In the genomic region with DNA sequence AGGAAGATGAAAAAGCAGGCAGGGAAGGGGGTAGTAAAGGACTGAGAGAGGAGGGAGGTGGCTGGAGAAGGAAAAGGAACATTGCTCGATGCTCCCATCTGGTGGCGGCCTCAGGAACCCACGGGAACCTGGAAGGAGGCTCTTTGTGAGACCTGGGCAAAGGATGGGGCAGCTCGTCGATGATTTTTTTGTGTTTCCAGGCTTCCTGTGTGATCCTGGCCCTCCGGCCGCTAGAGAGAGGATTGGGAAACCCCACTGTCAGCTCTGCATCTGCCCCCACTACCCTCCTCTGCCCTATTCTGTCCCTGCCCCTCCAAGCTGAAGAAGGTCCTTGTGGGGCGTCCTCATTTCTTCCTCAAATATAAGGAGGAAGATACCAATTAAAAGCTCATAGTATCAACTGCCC, we compare ENCODE assay signal across 8 cellular contexts. TPM values are rescaled to one million over a fixed set of nuclear protein-coding genes. Genes with fewer than 3 reads are reported as not detected.
A peak's percentile ranks its signal among the peaks of the same experiment; 100 is the strongest.
DNase-seq lines count a peak whose midpoint lies in the region; ATAC-seq, FAIRE-seq and TF ChIP-seq lines count a peak whose summit lies in the region.

No MANE protein-coding gene starts in this region.

- no peaks in the 10 kb centered on the region for H3K9me3 Mint-ChIP-seq in activated CD4-positive, alpha-beta memory T cell treated with anti-CD3 and anti-CD28 coated beads, Interleukin-2, amount 10 ng/mL, durations not matched to agents 7 days and 5 days

- ATAC-seq in HG03280 (IDR thresholded peaks at IDR 0.05; ENCODE audit: unreplicated experiment) = no peak

- intact Hi-C loops in endothelial cell of umbilical vein (cut with micrococcal nuclease) = loop anchor here (1.0 kb wide), 4 partner anchors 25 to 360 kb away; partner anchors contain the start of gene SPATA20

- H3K4me3 Mint-ChIP-seq in activated CD4-positive, alpha-beta memory T cell treated with anti-CD3 and anti-CD28 coated beads, Interleukin-2, amount 10 ng/mL, durations not matched to agents 7 days and 5 days = no peak overlapping the region

- H3K4me3 ChIP-seq in HFF-Myc (replicated peaks; ENCODE audit: low read depth, low read length) = no peak overlapping the region
- H3K4me3 ChIP-seq in endothelial cell of umbilical vein (replicated peaks in 1 of 3; ENCODE audit: insufficient read depth in 1 of 3, low read depth in 1 of 3, low read length in 3 of 3) = no peak overlapping the region

- POLR2A ChIA-PET in activated CD4-positive, alpha-beta memory T cell treated with anti-CD3 and anti-CD28 coated beads, Interleukin-2, amount 10 ng/mL, durations not matched to agents 7 days and 5 days (lab: Charles Lee) = interaction anchor here (0.6 to 1.2 kb wide), 2 partner anchors 10 to 97 kb away, joined by 3 to 6 read pairs; no protein-coding TSS in a partner anchor
- POLR2A ChIA-PET in endothelial cell of umbilical vein (lab: Charles Lee) = interaction anchor here (0.6 kb wide), 1 partner anchor 31 kb away, joined by 3 read pairs; no protein-coding TSS in a partner anchor

- DNase-seq in CD1c-positive myeloid dendritic cell (ENCODE audit: extremely low spot score) (peak; percentile 73), HFF-Myc (ENCODE audit: extremely low read depth, low read depth) (peak; percentile 42), NCI-H748 treated with DMSO at 0.1 percent for 48 hours (lab: John Stamatoyannopoulos, UW) (peak; percentile 31), endothelial cell of umbilical vein (ENCODE audit: low read depth, low spot score) (peak; percentile 58), mucosa of gallbladder (ENCODE audit: low spot score) (peak; percentile 78)
- DNase-seq in activated CD4-positive, alpha-beta memory T cell treated with anti-CD3 and anti-CD28 coated beads, Interleukin-2, amount 10 ng/mL, durations not matched to agents 7 days and 5 days = peak; percentile 65

- H3K4me1 ChIP-seq in endothelial cell of umbilical vein (ENCODE audit: control insufficient read depth, extremely low read depth, insufficient read depth, low read length) = no peaks in the 10 kb centered on the region

- H3K4me2 ChIP-seq in endothelial cell of umbilical vein (ENCODE audit: insufficient read depth, low read length) = no peak overlapping the region

- H3K36me3 Mint-ChIP-seq in activated CD4-positive, alpha-beta memory T cell treated with anti-CD3 and anti-CD28 coated beads, Interleukin-2, amount 10 ng/mL, durations not matched to agents 7 days and 5 days (ENCODE audit: low read depth) = no peaks in the 10 kb centered on the region

- no peak overlapping the region for H3K9ac ChIP-seq in endothelial cell of umbilical vein (replicated peaks; ENCODE audit: extremely low read depth, insufficient read depth, low read length)

- no peak overlapping the region for H2AFZ ChIP-seq in endothelial cell of umbilical vein (ENCODE audit: low read depth, low read length)

- H3K4me1 Mint-ChIP-seq in activated CD4-positive, alpha-beta memory T cell treated with anti-CD3 and anti-CD28 coated beads, Interleukin-2, amount 10 ng/mL, durations not matched to agents 7 days and 5 days = no peaks in the 10 kb centered on the region

- no peaks in the 10 kb centered on the region for H3K27me3 Mint-ChIP-seq in activated CD4-positive, alpha-beta memory T cell treated with anti-CD3 and anti-CD28 coated beads, Interleukin-2, amount 10 ng/mL, durations not matched to agents 7 days and 5 days

- H3K27ac ChIP-seq in endothelial cell of umbilical vein (ENCODE audit: insufficient read depth, low read depth, low read length) = no peak overlapping the region
- peak overlapping the region; percentile 60 for H3K27ac ChIP-seq in temporal lobe (ENCODE audit: low read depth, low read length)

- H3K27me3 ChIP-seq in endothelial cell of umbilical vein (ENCODE audit: control insufficient read depth in 2 of 2, insufficient read depth in 2 of 2, low read length in 2 of 2) = no peaks in the 10 kb centered on the region

- no peak for TF ChIP-seq POLR2A in endothelial cell of umbilical vein (IDR thresholded peaks at IDR 0.05; ENCODE audit: low read depth, low read length)

- no peaks in the 10 kb centered on the region for H3K79me2 ChIP-seq in endothelial cell of umbilical vein (ENCODE audit: control insufficient read depth, insufficient read depth, low read length)

- H4K20me1 ChIP-seq in endothelial cell of umbilical vein (replicated peaks; ENCODE audit: control insufficient read depth, extremely low read depth, insufficient read depth, low read length) = no peaks in the 10 kb centered on the region

- peak; percentile 95 for FAIRE-seq in endothelial cell of umbilical vein (lab: Jason Lieb, UNC)

- no peaks in the 10 kb centered on the region for H3K9me3 ChIP-seq in endothelial cell of umbilical vein (replicated peaks; ENCODE audit: control insufficient read depth, insufficient read depth, low read length)

- H3K36me3 ChIP-seq in endothelial cell of umbilical vein (ENCODE audit: control insufficient read depth in 2 of 2, extremely low read depth in 1 of 2, insufficient read depth in 2 of 2, low read length in 2 of 2) = no peaks in the 10 kb centered on the region

- dilution Hi-C loops in endothelial cell of umbilical vein (cut with MboI; ENCODE audit: extremely low pct_ligation_motif_present, low sequenced_read_pairs) = no loop called here

- CTCF ChIA-PET in activated CD4-positive, alpha-beta memory T cell treated with anti-CD3 and anti-CD28 coated beads, Interleukin-2, amount 10 ng/mL, durations not matched to agents 7 days and 5 days (lab: Charles Lee) = interaction anchor here (0.7 to 5.1 kb wide), 16 partner anchors 9 to 295 kb away, joined by 3 to 26 read pairs (median 4); partner anchors contain the start of gene SPATA20
- CTCF ChIA-PET in endothelial cell of umbilical vein (lab: Charles Lee) = interaction anchor here (0.6 to 9.6 kb wide), 11 partner anchors 10 to 297 kb away, joined by 3 to 130 read pairs (median 4); no protein-coding TSS in a partner anchor

- no TSS peak for BruUV-seq in endothelial cell of umbilical vein (replicated peaks; lab: Mats Ljungman, UMichigan)

- TF ChIP-seq CTCF in HFF-Myc (IDR thresholded peaks at IDR 0.05; ENCODE audit: low read depth, low read length, missing control alignments) (peak; percentile 90), endothelial cell of umbilical vein (IDR thresholded peaks at IDR 0.05; ENCODE audit: extremely low read depth in 1 of 2, insufficient read depth in 1 of 2, low read depth in 1 of 2, low read length in 2 of 2) (peak; percentile 79 to 90)

- no peak overlapping the region for H3K27ac Mint-ChIP-seq in activated CD4-positive, alpha-beta memory T cell treated with anti-CD3 and anti-CD28 coated beads, Interleukin-2, amount 10 ng/mL, durations not matched to agents 7 days and 5 days

- no peaks in the 10 kb centered on the region for H3K9me1 ChIP-seq in endothelial cell of umbilical vein (replicated peaks; ENCODE audit: control insufficient read depth, extremely low read depth, insufficient read depth, low read length)

TF ChIP-seq in endothelial cell of umbilical vein, 7 proteins besides CTCF, POLR2A, EP300 and RAD21:
- TF ChIP-seq EZH2 (IDR thresholded peaks at IDR 0.05; ENCODE audit: borderline replicate concordance, low read depth, low read length, severe bottlenecking) = no peak
- no peak for TF ChIP-seq GATA2 (IDR thresholded peaks at IDR 0.05; ENCODE audit: insufficient read depth, insufficient read length, low read depth, low read length)
- no peak for TF ChIP-seq MAX (IDR thresholded peaks at IDR 0.05; ENCODE audit: insufficient read depth, insufficient read length)
- TF ChIP-seq MYC (IDR thresholded peaks at IDR 0.05; ENCODE audit: low read depth, low read length) = no peak
- TF ChIP-seq FOS (IDR thresholded peaks at IDR 0.05; ENCODE audit: borderline replicate concordance, insufficient read depth, low read length) = no peak
- no peak for TF ChIP-seq POLR2AphosphoS5 (IDR thresholded peaks at IDR 0.05; ENCODE audit: insufficient read depth, low read depth, low read length)
- no peak for TF ChIP-seq JUN (IDR thresholded peaks at IDR 0.05; ENCODE audit: borderline replicate concordance, insufficient read depth, insufficient read length, low read depth)
TF ChIP-seq in endothelial cell of umbilical vein: peak in this region for 0.

RNA-seq across cellular contexts. Expression of gene WFIKKN2, which starts 6.6 kb away (rescaled TPM):
- not detected for total RNA-seq in activated CD4-positive, alpha-beta memory T cell treated with anti-CD3 and anti-CD28 coated beads, Interleukin-2, amount 10 ng/mL, durations not matched to agents 7 days and 5 days
- total RNA-seq in endothelial cell of umbilical vein (not detected in 2 replicates), mucosa of gallbladder (0.63 TPM), temporal lobe (6.6 TPM)
- polyA plus RNA-seq in endothelial cell of umbilical vein = 0.03 TPM in 1 of 2 replicates, not detected in the other
- not detected in 2 replicates for polyA plus RNA-seq in endothelial cell of umbilical vein (2011; cell fraction: cytosol; rRNA removed)
- polyA plus RNA-seq in endothelial cell of umbilical vein (2011; cell fraction: nucleus; rRNA removed) = not detected in 2 replicates
- polyA plus RNA-seq in endothelial cell of umbilical vein (2012) = not detected in 2 replicates
- polyA minus RNA-seq in endothelial cell of umbilical vein = not detected in 2 replicates
- polyA minus RNA-seq in endothelial cell of umbilical vein (2011; cell fraction: cytosol; rRNA and poly(A)+ RNA removed) = not detected
- polyA minus RNA-seq in endothelial cell of umbilical vein (2011; cell fraction: nucleus; rRNA and poly(A)+ RNA removed) = not detected in 2 replicates

RNA-seq across cellular contexts. Expression of gene TOB1, which starts 24.2 kb away (rescaled TPM):
- 100 to 1,000 TPM; 121 to 124 TPM for total RNA-seq in activated CD4-positive, alpha-beta memory T cell treated with anti-CD3 and anti-CD28 coated beads, Interleukin-2, amount 10 ng/mL, durations not matched to agents 7 days and 5 days
- 12.9 and 13.0 TPM in 2 replicates for total RNA-seq in endothelial cell of umbilical vein
- polyA plus RNA-seq in endothelial cell of umbilical vein = 3.3 and 4.2 TPM in 2 replicates
- 3.3 and 3.6 TPM in 2 replicates for polyA plus RNA-seq in endothelial cell of umbilical vein (2011; cell fraction: cytosol; rRNA removed)
- 2.3 and 2.6 TPM in 2 replicates for polyA plus RNA-seq in endothelial cell of umbilical vein (2011; cell fraction: nucleus; rRNA removed)
- polyA plus RNA-seq in endothelial cell of umbilical vein (2012) = 10.7 and 13.5 TPM in 2 replicates
- polyA minus RNA-seq in endothelial cell of umbilical vein = 5.9 and 6.1 TPM in 2 replicates
- polyA minus RNA-seq in endothelial cell of umbilical vein (2011; cell fraction: cytosol; rRNA and poly(A)+ RNA removed) = 103 TPM
- polyA minus RNA-seq in endothelial cell of umbilical vein (2011; cell fraction: nucleus; rRNA and poly(A)+ RNA removed) = 3.0 and 9.5 TPM in 2 replicates
- total RNA-seq in mucosa of gallbladder = 134 TPM
- total RNA-seq in temporal lobe = 12.3 TPM
